ENCODE assay signal across 18 cellular contexts in genomic region chr16:2090481-2090797, GRCh38. TPM values are rescaled to one million over a fixed set of nuclear protein-coding genes. Genes with fewer than 3 reads are reported as not detected.
DNase-seq lines count a peak whose midpoint lies in the region; ATAC-seq, FAIRE-seq and TF ChIP-seq lines count a peak whose summit lies in the region.
"Had no signal": no experiment of that assay in that cellular context is flagged by ENCODE, and none has a peak within 500 bp of the region (broad histone marks: within the 10 kb centered on the region; RNA-seq: fewer than 3 reads in every experiment).

No MANE protein-coding gene starts in this region.

- no peak for FAIRE-seq in HTR-8/SVneo (lab: Jason Lieb, UNC)
- FAIRE-seq: GM19239 had no signal

- no peak overlapping the region for H3K27ac Mint-ChIP-seq in activated CD8-positive, alpha-beta T cell treated with anti-CD3 and anti-CD28 coated beads for 36 hours
- H3K27ac Mint-ChIP-seq in chondrocyte (ENCODE audit: unreplicated experiment), result no peak overlapping the region
- H3K27ac Mint-ChIP-seq: activated naive CD4-positive, alpha-beta T cell treated with anti-CD3 and anti-CD28 coated beads, Interleukin-2, amount 10 ng/mL, durations not matched to agents 7 days and 5 days had no signal

- WGBS in prostate gland, result 90% methylated on average over 17 of the region's 17 CpGs

- intact Hi-C loops in dorsolateral prefrontal cortex (cut with DNase I), result no loop called here
- intact Hi-C loops in prostate gland (cut with DNase I), result no loop called here
- intact Hi-C loops in activated CD8-positive, alpha-beta T cell treated with anti-CD3 and anti-CD28 coated beads for 36 hours (cut with micrococcal nuclease), result no loop called here

- H3K9me3 Mint-ChIP-seq in activated CD8-positive, alpha-beta T cell treated with anti-CD3 and anti-CD28 coated beads for 36 hours, result no peaks in the 10 kb centered on the region
- no peaks in the 10 kb centered on the region for H3K9me3 Mint-ChIP-seq in chondrocyte (ENCODE audit: low read depth)
- H3K9me3 Mint-ChIP-seq: activated naive CD4-positive, alpha-beta T cell treated with anti-CD3 and anti-CD28 coated beads, Interleukin-2, amount 10 ng/mL, durations not matched to agents 7 days and 5 days; IgD-negative memory B cell had no signal

- CTCF ChIA-PET in activated CD8-positive, alpha-beta T cell treated with anti-CD3 and anti-CD28 coated beads for 36 hours (lab: Charles Lee), result no interaction called here

- in situ Hi-C loops in G401 (cut with HindIII; ENCODE audit: low sequenced_read_pairs), result no loop called here

- H3K27ac ChIP-seq in dorsolateral prefrontal cortex (peak overlapping the region in 55 of 59 donors; percentile 13 to 92 (median 70)), prostate gland (peak overlapping the region; percentile 69 to 77)
- H3K27ac ChIP-seq: tibial artery had no signal

- H3K27me3 ChIP-seq in dorsolateral prefrontal cortex (no peaks in the 10 kb centered on the region), prostate gland (replicated peaks; ENCODE audit: insufficient read depth) (no peaks in the 10 kb centered on the region)
- H3K27me3 ChIP-seq: tibial artery had no signal

- no peak for TF ChIP-seq POLR2A in prostate gland (IDR thresholded peaks at IDR 0.05)

- no peak overlapping the region for H3K4me3 Mint-ChIP-seq in activated CD8-positive, alpha-beta T cell treated with anti-CD3 and anti-CD28 coated beads for 36 hours
- no peak overlapping the region for H3K4me3 Mint-ChIP-seq in chondrocyte (ENCODE audit: unreplicated experiment)
- H3K4me3 Mint-ChIP-seq: activated naive CD4-positive, alpha-beta T cell treated with anti-CD3 and anti-CD28 coated beads, Interleukin-2, amount 10 ng/mL, durations not matched to agents 7 days and 5 days had no signal

- no peak for TF ChIP-seq CTCF in dorsolateral prefrontal cortex (IDR thresholded peaks at IDR 0.05 in 54 of 56, conservative IDR thresholded peaks at IDR 0.05 in 2 of 56; ENCODE audit: low read depth in 1 of 56, partially characterized antibody in 56 of 56)
- no peak for TF ChIP-seq CTCF in prostate gland (IDR thresholded peaks at IDR 0.05)
- TF ChIP-seq CTCF in activated CD8-positive, alpha-beta T cell treated with anti-CD3 and anti-CD28 coated beads for 36 hours (IDR thresholded peaks at IDR 0.05), result no peak
- TF ChIP-seq CTCF in chondrocyte (IDR thresholded peaks at IDR 0.05), result no peak

- H3K27me3 Mint-ChIP-seq in activated CD8-positive, alpha-beta T cell treated with anti-CD3 and anti-CD28 coated beads for 36 hours, result no peaks in the 10 kb centered on the region
- no peaks in the 10 kb centered on the region for H3K27me3 Mint-ChIP-seq in chondrocyte (ENCODE audit: low read depth)
- H3K27me3 Mint-ChIP-seq: activated naive CD4-positive, alpha-beta T cell treated with anti-CD3 and anti-CD28 coated beads, Interleukin-2, amount 10 ng/mL, durations not matched to agents 7 days and 5 days; IgD-negative memory B cell had no signal

- no peaks in the 10 kb centered on the region for H3K9me3 ChIP-seq in iPS-18c (ENCODE audit: control insufficient read depth, insufficient read depth, low read length)
- no peaks in the 10 kb centered on the region for H3K9me3 ChIP-seq in prostate gland
- H3K9me3 ChIP-seq: HAP-1, tibial artery had no signal

- peaks cover 3 to 39% of the 10 kb centered on the region in 2 donors for H3K36me3 ChIP-seq in prostate gland

- no peaks in the 10 kb centered on the region for H3K4me1 Mint-ChIP-seq in activated CD8-positive, alpha-beta T cell treated with anti-CD3 and anti-CD28 coated beads for 36 hours (ENCODE audit: low read depth)
- no peaks in the 10 kb centered on the region for H3K4me1 Mint-ChIP-seq in chondrocyte (ENCODE audit: low read depth)
- H3K4me1 Mint-ChIP-seq: activated naive CD4-positive, alpha-beta T cell treated with anti-CD3 and anti-CD28 coated beads, Interleukin-2, amount 10 ng/mL, durations not matched to agents 7 days and 5 days had no signal

- peak; percentile 37 for DNase-seq in G401 (ENCODE audit: low spot score)
- DNase-seq in dorsolateral prefrontal cortex, result peak in 1 of 10 donors; percentile 68
- no peak for DNase-seq in prostate gland (ENCODE audit: low spot score)
- DNase-seq in activated CD8-positive, alpha-beta T cell treated with anti-CD3 and anti-CD28 coated beads for 36 hours, result no peak
- DNase-seq in chondrocyte (ENCODE audit: low spot score), result no peak
- no peak for DNase-seq in HTR-8/SVneo (ENCODE audit: insufficient read length, low spot score)
- DNase-seq: activated naive CD4-positive, alpha-beta T cell treated with anti-CD3 and anti-CD28 coated beads, Interleukin-2, amount 10 ng/mL, durations not matched to agents 7 days and 5 days; cerebellar nuclear complex; midbrain; NCI-H1436; NCI-H524 treated with DMSO at 0.1 percent for 48 hours; SHP77 treated with DMSO at 0.1 percent for 48 hours; tibial artery had no signal

- H3K36me3 Mint-ChIP-seq in activated CD8-positive, alpha-beta T cell treated with anti-CD3 and anti-CD28 coated beads for 36 hours (ENCODE audit: low read depth), result no peaks in the 10 kb centered on the region
- H3K36me3 Mint-ChIP-seq in chondrocyte (ENCODE audit: low read depth), result peaks cover 9% of the 10 kb centered on the region

- H3K4me1 ChIP-seq in prostate gland (replicated peaks), result peaks cover 26% of the 10 kb centered on the region
- H3K4me1 ChIP-seq: HAP-1 had no signal

- ATAC-seq in activated CD8-positive, alpha-beta T cell treated with anti-CD3 and anti-CD28 coated beads for 36 hours, result no peak
- no peak for ATAC-seq in GM18520 (IDR thresholded peaks at IDR 0.05; ENCODE audit: unreplicated experiment)

- POLR2A ChIA-PET in activated CD8-positive, alpha-beta T cell treated with anti-CD3 and anti-CD28 coated beads for 36 hours (lab: Charles Lee), result interaction anchor here (0.6 to 1.0 kb wide), 3 partner anchors 10 to 107 kb away, joined by 3 to 4 read pairs (median 3); partner anchors contain the start of gene GFER

- H3K4me3 ChIP-seq in dorsolateral prefrontal cortex, result no peak overlapping the region
- H3K4me3 ChIP-seq in iPS-18c (ENCODE audit: insufficient read depth, low read depth, low read length), result peak overlapping the region; percentile 53; the same call in 1 of the 2 replicates
- no peak overlapping the region for H3K4me3 ChIP-seq in prostate gland
- H3K4me3 ChIP-seq: HAP-1, tibial artery had no signal

RNA-seq across cellular contexts. Expression of gene TSC2, which starts 42.7 kb away (rescaled TPM):
- total RNA-seq in G401 (2014; rRNA removed; shearing (Covaris generic)), result 23.3 and 36.4 TPM in 2 replicates
- total RNA-seq in dorsolateral prefrontal cortex, result 100 to 1,000 TPM; 129 to 311 (median 193) TPM
- total RNA-seq in prostate gland, result 100 to 1,000 TPM in 1 of 2 donors, 10 to 100 TPM in 1; 86.3 to 168 TPM
- 10 to 100 TPM; 54.4 to 57.3 TPM for total RNA-seq in activated CD8-positive, alpha-beta T cell treated with anti-CD3 and anti-CD28 coated beads for 36 hours
- 107 to 158 TPM (median 108 TPM) in 3 replicates for total RNA-seq in chondrocyte

RNA-seq across cellular contexts. Expression of gene NTHL1, which starts 42.8 kb away (rescaled TPM):
- 25.2 and 36.6 TPM in 2 replicates for total RNA-seq in G401 (2014; rRNA removed; shearing (Covaris generic))
- total RNA-seq in dorsolateral prefrontal cortex, result 10 to 100 TPM; 12.2 to 41.4 (median 26.0) TPM
- total RNA-seq in prostate gland, result 10 to 100 TPM; 16.4 to 24.9 TPM
- total RNA-seq in activated CD8-positive, alpha-beta T cell treated with anti-CD3 and anti-CD28 coated beads for 36 hours, result 10 to 100 TPM; 28.2 to 29.8 TPM
- 12.6 to 15.4 TPM (median 14.2 TPM) in 3 replicates for total RNA-seq in chondrocyte

RNA-seq across cellular contexts. Expression of gene PKD1, which starts 45.3 kb away (rescaled TPM):
- 42.0 and 113 TPM in 2 replicates for total RNA-seq in G401 (2014; rRNA removed; shearing (Covaris generic))
- total RNA-seq in dorsolateral prefrontal cortex, result 100 to 1,000 TPM; 194 to 567 (median 327) TPM
- 100 to 1,000 TPM; 205 to 349 TPM for total RNA-seq in prostate gland
- 10 to 100 TPM; 74.7 to 85.1 TPM for total RNA-seq in activated CD8-positive, alpha-beta T cell treated with anti-CD3 and anti-CD28 coated beads for 36 hours
- total RNA-seq in chondrocyte, result 131 to 230 TPM (median 216 TPM) in 3 replicates

RNA-seq across cellular contexts. Expression of gene RAB26, which starts 58.0 kb away (rescaled TPM):
- total RNA-seq in G401 (2014; rRNA removed; shearing (Covaris generic)), result 46.8 and 55.2 TPM in 2 replicates
- 10 to 100 TPM; 19.4 to 82.0 (median 54.8) TPM for total RNA-seq in dorsolateral prefrontal cortex
- total RNA-seq in prostate gland, result 1 to 10 TPM; 1.8 to 5.1 TPM
- total RNA-seq in activated CD8-positive, alpha-beta T cell treated with anti-CD3 and anti-CD28 coated beads for 36 hours, result under 1 TPM; 0.34 to 0.49 TPM
- 0.28 to 1.1 TPM (median 0.80 TPM) in 3 replicates for total RNA-seq in chondrocyte
